8 cellular contexts compared by ENCODE assay signal in genomic region chrX:53072418-53073114, GRCh38.
DNase-seq lines count a peak whose midpoint lies in the region; ATAC-seq and TF ChIP-seq lines count a peak whose summit lies in the region.

No MANE protein-coding gene starts in this region.

- peak overlapping the region; percentile 84 for H3K27ac Mint-ChIP-seq in memory B cell

- H3K36me3 ChIP-seq in WERI-Rb-1 = no peaks in the 10 kb centered on the region

- DNase-seq in WERI-Rb-1 (no peak), memory B cell (ENCODE audit: low spot score in 2 of 2) (no peak), cortex of kidney (lab: John Stamatoyannopoulos, UW) (no peak), NCI-H2107 treated with DMSO at 0.1 percent for 48 hours (lab: John Stamatoyannopoulos, UW; ENCODE audit: unreplicated experiment) (no peak)

- peak overlapping the region; percentile 44 for H3K4me3 ChIP-seq in WERI-Rb-1 (ENCODE audit: low read depth, low read length)

- no peaks in the 10 kb centered on the region for H3K9me3 ChIP-seq in WERI-Rb-1 (ENCODE audit: severe bottlenecking)

- no peaks in the 10 kb centered on the region for H3K36me3 Mint-ChIP-seq in memory B cell

- peaks cover 16% of the 10 kb centered on the region for H3K4me1 Mint-ChIP-seq in memory B cell

- TF ChIP-seq CTCF in 22Rv1 (IDR thresholded peaks at IDR 0.05) (no peak), WERI-Rb-1 (IDR thresholded peaks at IDR 0.05; ENCODE audit: low read depth, low read length) (no peak)

- no peaks in the 10 kb centered on the region for H3K27me3 Mint-ChIP-seq in memory B cell

- H3K4me3 Mint-ChIP-seq in memory B cell = peak overlapping the region; percentile 86

- ATAC-seq in GM18511 (IDR thresholded peaks at IDR 0.05; ENCODE audit: unreplicated experiment) (peak; percentile 19), memory B cell (ENCODE audit: low read depth) (peak; percentile 23), HG03520 (IDR thresholded peaks at IDR 0.05; ENCODE audit: unreplicated experiment) (no peak), GM21723 (IDR thresholded peaks at IDR 0.05; ENCODE audit: unreplicated experiment) (no peak)

- H3K27me3 ChIP-seq in WERI-Rb-1 (ENCODE audit: insufficient read depth, low read depth, severe bottlenecking) = peaks cover 7% of the 10 kb centered on the region

- H3K9me3 Mint-ChIP-seq in memory B cell = peaks cover 3% of the 10 kb centered on the region

- peak overlapping the region; percentile 82 for H3K27ac ChIP-seq in 22Rv1
- peak overlapping the region; percentile 61 for H3K27ac ChIP-seq in WERI-Rb-1

Comparison
In these comparisons a context has a peak if more than half of its experiments do, and no peak if none do; other contexts are left out.
1. ATAC-seq: peak in GM18511 (single experiment) and memory B cell (single experiment); none in HG03520 (single experiment) and GM21723 (single experiment).